In the genomic region with DNA sequence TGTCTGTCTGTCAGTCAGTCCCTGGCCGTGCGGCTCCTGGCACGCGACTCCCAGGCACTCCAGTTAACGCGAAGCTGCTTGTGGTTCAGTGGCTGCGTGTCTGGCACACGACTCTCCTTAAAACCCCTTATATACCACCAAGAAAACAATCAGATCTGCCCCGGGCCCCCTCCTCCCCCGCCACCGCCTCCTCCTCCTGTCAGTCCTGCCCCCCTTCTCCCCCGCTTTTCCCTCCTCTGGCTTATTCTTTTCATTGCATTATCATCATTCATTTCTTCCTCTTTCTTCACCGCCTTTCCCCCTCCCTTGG, we compare ENCODE assay signal across 8 cellular contexts. TPM values are rescaled to one million over a fixed set of nuclear protein-coding genes. Genes with fewer than 3 reads are reported as not detected.
A peak's percentile ranks its signal among the peaks of the same experiment; 100 is the strongest.
DNase-seq lines count a peak whose midpoint lies in the region; FAIRE-seq and TF ChIP-seq lines count a peak whose summit lies in the region.

A gene (minus strand): TSS at position 105 of the 310 bp plus-strand sequence. CDS start 705 bp downstream, outside the sequence.

- no peak for TF ChIP-seq POLR2A in testis (IDR thresholded peaks at IDR 0.05)

- peaks cover 92% of the 10 kb centered on the region for H3K27me3 Mint-ChIP-seq in T-helper 2 cell treated with Interferon-gamma antibody and Interleukin-4, amounts not matched to agents 5 μg/mL and 100 μg/mL, for 36 hours (ENCODE audit: low read depth)
- H3K27me3 Mint-ChIP-seq in activated naive CD8-positive, alpha-beta T cell treated with anti-CD3 and anti-CD28 coated beads for 36 hours = peaks cover 99% of the 10 kb centered on the region

- H3K4me3 ChIP-seq in kidney (ENCODE audit: low read length in 2 of 2) (peak within 1 kb of the TSS; percentile 59 to 61), testis (peak within 1 kb of the TSS; percentile 27 to 58)

- no peak for TF ChIP-seq CTCF in kidney (IDR thresholded peaks at IDR 0.05; ENCODE audit: borderline replicate concordance, extremely low read depth, insufficient read depth)
- TF ChIP-seq CTCF in testis (IDR thresholded peaks at IDR 0.05) = no peak

- peaks cover 0 to 7% of the 10 kb centered on the region in 2 donors for H3K4me1 ChIP-seq in kidney (ENCODE audit: control insufficient read depth in 1 of 2, insufficient read depth in 1 of 2, low read depth in 1 of 2, low read length in 2 of 2)
- H3K4me1 ChIP-seq in testis = peaks cover 23% of the 10 kb centered on the region

- peak within 1 kb of the TSS; percentile 85 for H3K4me3 Mint-ChIP-seq in T-helper 2 cell treated with Interferon-gamma antibody and Interleukin-4, amounts not matched to agents 5 μg/mL and 100 μg/mL, for 36 hours
- peak within 1 kb of the TSS; percentile 92 for H3K4me3 Mint-ChIP-seq in activated naive CD8-positive, alpha-beta T cell treated with anti-CD3 and anti-CD28 coated beads for 36 hours

- no peak for FAIRE-seq in kidney (lab: Jason Lieb, UNC)

- no peak for DNase-seq in T-helper 2 cell treated with Interferon-gamma antibody and Interleukin-4, amounts not matched to agents 5 μg/mL and 100 μg/mL, for 36 hours (ENCODE audit: low spot score)
- DNase-seq in T-helper 2 cell (no peak), kidney (no peak), testis (no peak), AML-193 (lab: John Stamatoyannopoulos, UW) (no peak), inferior parietal cortex (ENCODE audit: extremely low spot score) (no peak)
- DNase-seq in activated naive CD8-positive, alpha-beta T cell treated with anti-CD3 and anti-CD28 coated beads for 36 hours = no peak
- DNase-seq in stimulated activated CD4-positive, alpha-beta T cell treated with anti-CD3 and anti-CD28 coated beads, Interleukin-4, amount 100 ng/mL, for 4 hours = no peak

- H3K9ac ChIP-seq in kidney (ENCODE audit: low read length in 2 of 2) = no peak within 1 kb of the TSS

- no peaks in the 10 kb centered on the region for H3K27me3 ChIP-seq in testis

- H3K4me1 Mint-ChIP-seq in T-helper 2 cell treated with Interferon-gamma antibody and Interleukin-4, amounts not matched to agents 5 μg/mL and 100 μg/mL, for 36 hours (ENCODE audit: low read depth) = peaks cover 53% of the 10 kb centered on the region
- peaks cover 53% of the 10 kb centered on the region for H3K4me1 Mint-ChIP-seq in activated naive CD8-positive, alpha-beta T cell treated with anti-CD3 and anti-CD28 coated beads for 36 hours

- H3K36me3 ChIP-seq in kidney (ENCODE audit: control insufficient read depth in 1 of 2, insufficient read depth in 2 of 2, low read length in 2 of 2) = no peaks in the 10 kb centered on the region
- no peaks in the 10 kb centered on the region for H3K36me3 ChIP-seq in testis (ENCODE audit: low read depth, missing control alignments)

- peak within 1 kb of the TSS; percentile 81 for H3K27ac Mint-ChIP-seq in T-helper 2 cell treated with Interferon-gamma antibody and Interleukin-4, amounts not matched to agents 5 μg/mL and 100 μg/mL, for 36 hours
- H3K27ac Mint-ChIP-seq in activated naive CD8-positive, alpha-beta T cell treated with anti-CD3 and anti-CD28 coated beads for 36 hours = no peak within 1 kb of the TSS

- H3K36me3 Mint-ChIP-seq in T-helper 2 cell treated with Interferon-gamma antibody and Interleukin-4, amounts not matched to agents 5 μg/mL and 100 μg/mL, for 36 hours (ENCODE audit: low read depth) = no peaks in the 10 kb centered on the region
- peaks cover 14% of the 10 kb centered on the region for H3K36me3 Mint-ChIP-seq in activated naive CD8-positive, alpha-beta T cell treated with anti-CD3 and anti-CD28 coated beads for 36 hours

- intact Hi-C loops in kidney (cut with DNase I) = no loop called here
- intact Hi-C loops in testis (cut with DNase I; ENCODE audit: low total_unique reads) = no loop called here

- WGBS in testis, 2 donors = 0 to 2% methylated on average over 7 to 13 of the region's 13 CpGs

- H3K27ac ChIP-seq in kidney (ENCODE audit: low read depth in 2 of 2, low read length in 2 of 2) (no peak within 1 kb of the TSS), testis (no peak within 1 kb of the TSS)

- H3K9me3 ChIP-seq in kidney (ENCODE audit: control insufficient read depth in 1 of 2, low read length in 2 of 2) (peaks cover 0 to 2% of the 10 kb centered on the region in 2 donors), testis (no peaks in the 10 kb centered on the region)

- no peaks in the 10 kb centered on the region for H3K9me3 Mint-ChIP-seq in T-helper 2 cell treated with Interferon-gamma antibody and Interleukin-4, amounts not matched to agents 5 μg/mL and 100 μg/mL, for 36 hours
- H3K9me3 Mint-ChIP-seq in activated naive CD8-positive, alpha-beta T cell treated with anti-CD3 and anti-CD28 coated beads for 36 hours = peaks cover 8% of the 10 kb centered on the region

RNA-seq across cellular contexts. Expression of the gene that starts here (rescaled TPM):
- not detected for total RNA-seq in activated naive CD8-positive, alpha-beta T cell treated with anti-CD3 and anti-CD28 coated beads for 36 hours
- not detected for total RNA-seq in kidney
- polyA plus RNA-seq in kidney (ENCODE audit: insufficient read depth, low read depth, low replicate concordance) = not detected
- 1 to 10 TPM in 1 of 2 donors, under 1 TPM in 1; 0.62 to 3.8 TPM for total RNA-seq in testis
- polyA plus RNA-seq in testis (ENCODE audit: insufficient read depth, low read depth, low replicate concordance) = 4.1 TPM
